Comparison of ENCODE assay signal across 8 cellular contexts in the genomic region with DNA sequence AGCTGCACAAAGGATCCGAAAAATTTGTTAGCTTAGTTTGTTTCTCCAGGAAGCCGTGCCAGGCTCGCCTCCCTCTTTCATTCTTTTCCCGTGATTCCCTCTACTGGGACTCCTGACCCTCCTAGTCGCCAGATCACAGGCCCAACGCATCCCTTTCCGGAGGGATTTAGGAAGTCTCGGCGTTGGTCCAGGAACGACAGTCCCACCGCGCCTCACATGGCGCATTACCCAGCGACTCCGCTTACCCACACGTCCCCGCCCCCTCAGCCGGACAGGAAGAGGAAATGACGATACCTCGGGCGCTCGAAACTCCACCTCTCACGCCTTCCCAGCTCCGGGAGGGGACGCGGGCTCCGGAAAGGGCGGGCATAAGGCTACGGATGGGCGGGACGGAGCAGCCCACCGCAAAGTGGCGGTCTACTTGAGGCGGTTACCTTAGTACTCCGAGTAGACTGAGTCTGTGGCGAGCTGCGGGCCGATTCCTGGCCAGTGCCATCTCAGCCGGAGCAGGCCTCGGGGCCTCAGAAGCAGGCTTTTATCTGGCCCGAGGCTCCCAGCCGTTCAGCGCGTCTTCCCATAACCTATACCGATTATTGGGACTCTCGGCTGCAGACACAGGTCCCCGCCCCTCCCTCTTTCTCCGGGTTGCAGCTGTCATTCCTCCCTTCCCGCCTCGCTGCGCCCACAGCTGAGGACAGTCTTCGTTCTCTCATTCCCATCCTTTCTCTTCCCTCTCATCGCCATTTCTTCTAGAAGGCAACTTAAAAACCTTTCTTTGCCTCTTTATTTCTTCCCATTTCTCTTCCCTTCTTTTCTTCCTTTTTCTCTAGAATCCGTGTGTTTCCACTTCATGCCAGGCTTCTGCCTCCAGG.
DNase-seq lines count a peak whose midpoint lies in the region; ATAC-seq and TF ChIP-seq lines count a peak whose summit lies in the region.

A gene with protein sequence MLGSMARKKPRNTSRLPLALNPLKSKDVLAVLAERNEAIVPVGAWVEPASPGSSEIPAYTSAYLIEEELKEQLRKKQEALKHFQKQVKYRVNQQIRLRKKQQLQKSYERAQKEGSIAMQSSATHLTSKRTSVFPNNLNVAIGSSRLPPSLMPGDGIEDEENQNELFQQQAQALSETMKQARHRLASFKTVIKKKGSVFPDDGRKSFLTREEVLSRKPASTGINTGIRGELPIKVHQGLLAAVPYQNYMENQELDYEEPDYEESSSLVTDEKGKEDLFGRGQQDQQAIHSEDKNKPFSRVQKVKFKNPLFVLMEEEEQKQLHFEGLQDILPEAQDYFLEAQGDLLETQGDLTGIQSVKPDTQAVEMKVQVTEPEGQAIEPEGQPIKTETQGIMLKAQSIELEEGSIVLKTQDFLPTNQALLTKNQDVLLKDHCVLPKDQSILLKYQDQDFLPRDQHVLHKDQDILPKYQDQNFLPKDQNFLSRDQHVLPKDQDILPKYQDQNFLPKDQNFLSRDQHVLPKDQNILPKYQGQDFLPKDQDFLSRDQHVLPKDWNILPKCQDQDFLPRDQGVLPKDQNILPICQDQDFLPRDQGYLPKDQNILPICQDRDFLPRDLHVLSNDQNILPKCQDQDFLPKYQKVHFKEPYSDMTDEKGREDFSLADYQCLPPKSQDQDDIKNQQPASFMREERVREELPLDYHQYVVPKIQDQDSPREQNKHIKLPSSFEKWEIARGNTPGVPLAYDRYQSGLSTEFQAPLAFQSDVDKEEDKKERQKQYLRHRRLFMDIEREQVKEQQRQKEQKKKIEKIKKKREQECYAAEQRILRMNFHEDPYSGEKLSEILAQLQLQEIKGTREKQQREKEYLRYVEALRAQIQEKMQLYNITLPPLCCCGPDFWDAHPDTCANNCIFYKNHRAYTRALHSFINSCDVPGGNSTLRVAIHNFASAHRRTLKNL (plus strand): TSS at position 450 of the 872 bp plus-strand sequence. CDS start 531 bp downstream, outside the sequence.

- in situ Hi-C loops in GM18951 (cut with MboI; ENCODE audit: low sequenced_read_pairs, unreplicated experiment) = loop anchor here (25.0 kb wide), 1 partner anchor 383 kb away; no protein-coding TSS in a partner anchor

- DNase-seq in AG08396 (ENCODE audit: low spot score) (peak; percentile 93), NCI-H226 (peak; percentile 96), cerebellar nuclear complex (lab: John Stamatoyannopoulos, UW) (peak; percentile 87 to 89), islet precursor cell (peak; percentile 99)
- peak; percentile 86 to 93 (median 92) for DNase-seq in activated CD4-positive, CD25-positive, alpha-beta regulatory T cell (lab: John Stamatoyannopoulos, UW)
- DNase-seq in stimulated activated CD4-positive, alpha-beta T cell treated with anti-CD3 and anti-CD28 coated beads, Interleukin-12 subunit alpha, Interleukin-12 subunit beta, amount 100 ng/mL, for 48 hours (ENCODE audit: low read depth in 2 of 3, low spot score in 1 of 3) = peak; percentile 91 to 95 (median 92)

- TF ChIP-seq POLR2A in GM18951 (IDR thresholded peaks at IDR 0.05; ENCODE audit: extremely low read depth, insufficient read depth, insufficient read length) = peak; percentile 97

- peak; percentile 100 for ATAC-seq in HG03175 (IDR thresholded peaks at IDR 0.05; ENCODE audit: unreplicated experiment)

Comparison
In these comparisons a context has a peak if more than half of its experiments do, and no peak if none do; other contexts are left out.
1. Peak in every context shown above with its lines: DNase-seq and ATAC-seq.